In genomic region chr11:58582437-58582836, GRCh38 we compare ENCODE assay signal across 17 cellular contexts. TPM values are rescaled to one million over a fixed set of nuclear protein-coding genes. Genes with fewer than 3 reads are reported as not detected.
DNase-seq lines count a peak whose midpoint lies in the region; ATAC-seq and TF ChIP-seq lines count a peak whose summit lies in the region.
"Had no signal": no experiment of that assay in that cellular context is flagged by ENCODE, and none has a peak within 500 bp of the region (broad histone marks: within the 10 kb centered on the region; RNA-seq: fewer than 3 reads in every experiment).

No MANE protein-coding gene starts in this region.

- H3K27ac ChIP-seq in OCI-LY1 (ENCODE audit: low read depth, low read length, poor library complexity, severe bottlenecking) (no peak overlapping the region), trophoblast cell (ENCODE audit: low read depth, low read length) (no peak overlapping the region)
- H3K27ac ChIP-seq: breast epithelium, left lung, upper lobe of left lung had no signal

- no peak overlapping the region for H4K8ac ChIP-seq in trophoblast cell (ENCODE audit: low read depth, low read length)

- no peaks in the 10 kb centered on the region for H3K9me2 ChIP-seq in OCI-LY1 (ENCODE audit: low read depth, low read length)

- H4K12ac ChIP-seq in trophoblast cell (ENCODE audit: low read depth, low read length), result no peak overlapping the region

- H2AFZ ChIP-seq in OCI-LY1 (ENCODE audit: low read length) (no peak overlapping the region), trophoblast cell (ENCODE audit: insufficient read depth, low read length, poor library complexity) (no peak overlapping the region)

- H3K4me2 ChIP-seq in OCI-LY1 (ENCODE audit: low read length) (peak overlapping the region; percentile 86), trophoblast cell (ENCODE audit: low read length) (no peak overlapping the region)

- H3K36me3 Mint-ChIP-seq in activated naive CD4-positive, alpha-beta T cell treated with anti-CD3 and anti-CD28 coated beads, Interleukin-2, amount 50 U/mL, for 72 hours, result peaks cover 16 to 42% of the 10 kb centered on the region in 2 donors
- H3K36me3 Mint-ChIP-seq in activated naive CD4-positive, alpha-beta T cell treated with anti-CD3 and anti-CD28 coated beads for 36 hours (ENCODE audit: low read depth), result peaks cover 30% of the 10 kb centered on the region
- peaks cover 38% of the 10 kb centered on the region for H3K36me3 Mint-ChIP-seq in central memory CD8-positive, alpha-beta T cell (ENCODE audit: insufficient read depth)
- H3K36me3 Mint-ChIP-seq in stimulated activated memory B cell treated with anti-CD40 and anti-IgM and Interleukin-4, amounts not matched to agents 10 μg/mL and 1 μg/mL and 100 μg/mL, for 72 hours, result peaks cover 28% of the 10 kb centered on the region

- peaks cover 63% of the 10 kb centered on the region for H3K4me1 ChIP-seq in OCI-LY1 (ENCODE audit: insufficient read depth, low read length, severe bottlenecking)
- H3K4me1 ChIP-seq in trophoblast cell (ENCODE audit: control insufficient read depth in 1 of 2, insufficient read depth in 2 of 2, low read length in 2 of 2), result peaks cover 0 to 2% of the 10 kb centered on the region in 2 experiments

- no peak for TF ChIP-seq CTCF in OCI-LY1 (IDR thresholded peaks at IDR 0.05; ENCODE audit: low read length)

- H3K23ac ChIP-seq in trophoblast cell (ENCODE audit: low read length), result no peak overlapping the region

- H3K4me1 Mint-ChIP-seq in activated naive CD4-positive, alpha-beta T cell treated with anti-CD3 and anti-CD28 coated beads for 36 hours (ENCODE audit: low read depth), result peaks cover 49% of the 10 kb centered on the region
- H3K4me1 Mint-ChIP-seq in central memory CD8-positive, alpha-beta T cell, result peaks cover 62% of the 10 kb centered on the region
- peaks cover 57% of the 10 kb centered on the region for H3K4me1 Mint-ChIP-seq in stimulated activated memory B cell treated with anti-CD40 and anti-IgM and Interleukin-4, amounts not matched to agents 10 μg/mL and 1 μg/mL and 100 μg/mL, for 72 hours

- no peak overlapping the region for H3K18ac ChIP-seq in trophoblast cell (ENCODE audit: low read length)

- DNase-seq in activated naive CD4-positive, alpha-beta T cell treated with anti-CD3 and anti-CD28 coated beads, Interleukin-2, amount 50 U/mL, for 72 hours (ENCODE audit: low spot score in 2 of 2), result no peak
- DNase-seq in activated naive CD4-positive, alpha-beta T cell treated with anti-CD3 and anti-CD28 coated beads for 36 hours, result no peak
- no peak for DNase-seq in central memory CD8-positive, alpha-beta T cell (ENCODE audit: low spot score in 2 of 2)
- DNase-seq in trophoblast cell, result no peak
- DNase-seq in EL, result no peak
- DNase-seq in stimulated activated CD4-positive, alpha-beta T cell treated with anti-CD3 and anti-CD28 coated beads, Interleukin-12 subunit alpha, Interleukin-12 subunit beta, amount 100 ng/mL, for 4 hours, result no peak
- DNase-seq: activated CD4-positive, alpha-beta T cell treated with anti-CD3 and anti-CD28 coated beads, Interleukin-2, amount 50 U/mL, for 1 hour; activated gamma-delta T cell; GOT3; left lung; MG63; NCI-H2081; NCI-H526; upper lobe of left lung had no signal

- no CpG with 5 or more reads among the region's 1 CpG for WGBS in trophoblast cell (ENCODE audit: extremely low coverage, insufficient coverage, insufficient read length)

- peak overlapping the region; percentile 34 to 100 for H3K27ac Mint-ChIP-seq in activated naive CD4-positive, alpha-beta T cell treated with anti-CD3 and anti-CD28 coated beads, Interleukin-2, amount 50 U/mL, for 72 hours
- H3K27ac Mint-ChIP-seq in activated naive CD4-positive, alpha-beta T cell treated with anti-CD3 and anti-CD28 coated beads for 36 hours, result no peak overlapping the region
- H3K27ac Mint-ChIP-seq in central memory CD8-positive, alpha-beta T cell (ENCODE audit: low read depth), result no peak overlapping the region
- peak overlapping the region; percentile 46 for H3K27ac Mint-ChIP-seq in stimulated activated memory B cell treated with anti-CD40 and anti-IgM and Interleukin-4, amounts not matched to agents 10 μg/mL and 1 μg/mL and 100 μg/mL, for 72 hours

- H2BK12ac ChIP-seq in trophoblast cell (ENCODE audit: low read length), result no peak overlapping the region

- H3K27me3 ChIP-seq in OCI-LY1 (ENCODE audit: insufficient read depth, low read length), result no peaks in the 10 kb centered on the region
- no peaks in the 10 kb centered on the region for H3K27me3 ChIP-seq in trophoblast cell (ENCODE audit: insufficient read depth, low read length)
- H3K27me3 ChIP-seq: breast epithelium, left lung, MG63, upper lobe of left lung had no signal

- no peak overlapping the region for H2BK5ac ChIP-seq in trophoblast cell (ENCODE audit: low read depth, low read length, poor library complexity)

- H3K79me2 ChIP-seq in OCI-LY1 (ENCODE audit: insufficient read depth, low read length) (peaks cover 77% of the 10 kb centered on the region), trophoblast cell (ENCODE audit: control insufficient read depth, insufficient read depth, low read length, poor library complexity) (peaks cover 13% of the 10 kb centered on the region)

- H3K9me3 ChIP-seq in OCI-LY1 (ENCODE audit: low read length) (no peaks in the 10 kb centered on the region), trophoblast cell (ENCODE audit: insufficient read depth, low read depth, low read length) (no peaks in the 10 kb centered on the region)
- H3K9me3 ChIP-seq: breast epithelium, left lung, MG63, upper lobe of left lung had no signal

- CTCF ChIA-PET in activated naive CD4-positive, alpha-beta T cell treated with anti-CD3 and anti-CD28 coated beads for 36 hours (lab: Charles Lee), result interaction anchor here (1.1 to 2.0 kb wide), 4 partner anchors 15 to 58 kb away, joined by 3 to 6 read pairs (median 5); no protein-coding TSS in a partner anchor

- ATAC-seq in activated naive CD4-positive, alpha-beta T cell treated with anti-CD3 and anti-CD28 coated beads, Interleukin-2, amount 50 U/mL, for 72 hours, result no peak
- no peak for ATAC-seq in central memory CD8-positive, alpha-beta T cell (replicated peaks; ENCODE audit: extremely low read depth, poor library complexity, severe bottlenecking)
- ATAC-seq in stimulated activated memory B cell treated with anti-CD40 and anti-IgM and Interleukin-4, amounts not matched to agents 10 μg/mL and 1 μg/mL and 100 μg/mL, for 72 hours, result no peak
- ATAC-seq: left lung had no signal

- H3K4me3 Mint-ChIP-seq in activated naive CD4-positive, alpha-beta T cell treated with anti-CD3 and anti-CD28 coated beads for 36 hours, result no peak overlapping the region
- H3K4me3 Mint-ChIP-seq in central memory CD8-positive, alpha-beta T cell, result peak overlapping the region; percentile 34
- H3K4me3 Mint-ChIP-seq in stimulated activated memory B cell treated with anti-CD40 and anti-IgM and Interleukin-4, amounts not matched to agents 10 μg/mL and 1 μg/mL and 100 μg/mL, for 72 hours, result peak overlapping the region; percentile 51

- no peaks in the 10 kb centered on the region for H4K20me1 ChIP-seq in OCI-LY1 (ENCODE audit: insufficient read depth, low read length)

- no peak overlapping the region for H2AK5ac ChIP-seq in trophoblast cell (ENCODE audit: low read length)

- H3K27me3 Mint-ChIP-seq in activated naive CD4-positive, alpha-beta T cell treated with anti-CD3 and anti-CD28 coated beads for 36 hours (ENCODE audit: low read depth), result no peaks in the 10 kb centered on the region
- H3K27me3 Mint-ChIP-seq in central memory CD8-positive, alpha-beta T cell, result no peaks in the 10 kb centered on the region
- H3K27me3 Mint-ChIP-seq in stimulated activated memory B cell treated with anti-CD40 and anti-IgM and Interleukin-4, amounts not matched to agents 10 μg/mL and 1 μg/mL and 100 μg/mL, for 72 hours, result no peaks in the 10 kb centered on the region

- no peak overlapping the region for H3K4ac ChIP-seq in trophoblast cell (ENCODE audit: low read depth, low read length)

- H3K14ac ChIP-seq in trophoblast cell (ENCODE audit: low read length), result no peak overlapping the region

- H3K4me3 ChIP-seq in OCI-LY1 (ENCODE audit: low read depth, low read length, poor library complexity, severe bottlenecking), result peak overlapping the region; percentile 13
- H3K4me3 ChIP-seq in trophoblast cell (ENCODE audit: low read depth, low read length), result no peak overlapping the region
- H3K4me3 ChIP-seq: breast epithelium, left lung, MG63, upper lobe of left lung had no signal

- intact Hi-C loops in activated naive CD4-positive, alpha-beta T cell treated with anti-CD3 and anti-CD28 coated beads for 36 hours (cut with micrococcal nuclease), result no loop called here

- H3F3A ChIP-seq in OCI-LY1 (ENCODE audit: insufficient read depth, low read length), result no peaks in the 10 kb centered on the region

- H4K91ac ChIP-seq in trophoblast cell (ENCODE audit: low read depth, low read length), result no peak overlapping the region

- no peaks in the 10 kb centered on the region for H3K9me3 Mint-ChIP-seq in activated naive CD4-positive, alpha-beta T cell treated with anti-CD3 and anti-CD28 coated beads, Interleukin-2, amount 50 U/mL, for 72 hours
- H3K9me3 Mint-ChIP-seq in activated naive CD4-positive, alpha-beta T cell treated with anti-CD3 and anti-CD28 coated beads for 36 hours, result no peaks in the 10 kb centered on the region
- H3K9me3 Mint-ChIP-seq in central memory CD8-positive, alpha-beta T cell, result no peaks in the 10 kb centered on the region
- H3K9me3 Mint-ChIP-seq in stimulated activated memory B cell treated with anti-CD40 and anti-IgM and Interleukin-4, amounts not matched to agents 10 μg/mL and 1 μg/mL and 100 μg/mL, for 72 hours, result no peaks in the 10 kb centered on the region

- H3K9ac ChIP-seq in OCI-LY1 (ENCODE audit: low read length) (no peak overlapping the region; the same call in 1 of the 2 replicates), trophoblast cell (ENCODE audit: low read length) (no peak overlapping the region)

- peaks cover 14% of the 10 kb centered on the region for H3K79me1 ChIP-seq in trophoblast cell (ENCODE audit: low read length)

- H2BK120ac ChIP-seq in trophoblast cell (ENCODE audit: insufficient read depth, low read length, poor library complexity), result no peak overlapping the region

- peaks cover 48% of the 10 kb centered on the region for H3K36me3 ChIP-seq in OCI-LY1 (ENCODE audit: insufficient read depth, low read length)
- peaks cover 0 to 2% of the 10 kb centered on the region in 2 experiments for H3K36me3 ChIP-seq in trophoblast cell (ENCODE audit: control insufficient read depth in 1 of 2, insufficient read depth in 2 of 2, low read length in 2 of 2)
- H3K36me3 ChIP-seq: breast epithelium had no signal

RNA-seq across cellular contexts. Expression of gene ZFP91, which starts 3.6 kb away (rescaled TPM):
- total RNA-seq in activated naive CD4-positive, alpha-beta T cell treated with anti-CD3 and anti-CD28 coated beads, Interleukin-2, amount 50 U/mL, for 72 hours, result 10 to 100 TPM; 37.7 to 79.7 TPM
- total RNA-seq in activated naive CD4-positive, alpha-beta T cell treated with anti-CD3 and anti-CD28 coated beads for 36 hours, result 10 to 100 TPM; 30.5 to 32.6 TPM
- 40.2 and 41.3 TPM in 2 replicates for polyA plus RNA-seq in trophoblast cell (2013)

RNA-seq across cellular contexts. Expression of gene LPXN, which starts 6.8 kb away (rescaled TPM):
- 100 to 1,000 TPM; 177 to 422 TPM for total RNA-seq in activated naive CD4-positive, alpha-beta T cell treated with anti-CD3 and anti-CD28 coated beads, Interleukin-2, amount 50 U/mL, for 72 hours
- total RNA-seq in activated naive CD4-positive, alpha-beta T cell treated with anti-CD3 and anti-CD28 coated beads for 36 hours, result 10 to 100 TPM; 84.9 to 85.1 TPM
- 1.6 and 1.8 TPM in 2 replicates for polyA plus RNA-seq in trophoblast cell (2013)

RNA-seq across cellular contexts. Expression of gene CNTF, which starts 40.0 kb away (rescaled TPM):
- total RNA-seq in activated naive CD4-positive, alpha-beta T cell treated with anti-CD3 and anti-CD28 coated beads, Interleukin-2, amount 50 U/mL, for 72 hours, result 1 to 10 TPM; 4.2 to 5.9 TPM
- 1 to 10 TPM in 1 of 2 experiments, under 1 TPM in 1; 0.77 to 1.1 TPM for total RNA-seq in activated naive CD4-positive, alpha-beta T cell treated with anti-CD3 and anti-CD28 coated beads for 36 hours
- 0.63 and 0.90 TPM in 2 replicates for polyA plus RNA-seq in trophoblast cell (2013)

Comparison
In these comparisons a context has a peak if more than half of its experiments do, and no peak if none do; other contexts are left out.
1. H3K27ac Mint-ChIP-seq: peak in activated naive CD4-positive, alpha-beta T cell treated with anti-CD3 and anti-CD28 coated beads, Interleukin-2, amount 50 U/mL, for 72 hours (2 of 2) and stimulated activated memory B cell treated with anti-CD40 and anti-IgM and Interleukin-4, amounts not matched to agents 10 μg/mL and 1 μg/mL and 100 μg/mL, for 72 hours (single experiment); none in activated naive CD4-positive, alpha-beta T cell treated with anti-CD3 and anti-CD28 coated beads for 36 hours (single experiment) and central memory CD8-positive, alpha-beta T cell (single experiment).